8 cellular contexts compared by ENCODE assay signal in genomic region chr13:110913322-110913721, GRCh38. TPM values are rescaled to one million over a fixed set of nuclear protein-coding genes. Genes with fewer than 3 reads are reported as not detected.
DNase-seq lines count a peak whose midpoint lies in the region; ATAC-seq, FAIRE-seq and TF ChIP-seq lines count a peak whose summit lies in the region.

No MANE protein-coding gene starts in this region.

- intact Hi-C loops in pancreas (cut with DNase I) = no loop called here

- peaks cover 28 to 54% (median 43%) of the 10 kb centered on the region in 3 donors for H3K4me1 ChIP-seq in pancreas

- no peaks in the 10 kb centered on the region for H3K27me3 ChIP-seq in pancreas

- no peaks in the 10 kb centered on the region for H3K9me3 ChIP-seq in pancreas

- ATAC-seq in pancreas = no peak
- ATAC-seq in GM19452 (IDR thresholded peaks at IDR 0.05; ENCODE audit: unreplicated experiment) = no peak

- peak overlapping the region; percentile 69 to 97 (median 84) for H3K4me3 ChIP-seq in pancreas

- H3K36me3 ChIP-seq in pancreas = no peaks in the 10 kb centered on the region

- 1 to 2% methylated on average over 8 of the region's 8 CpGs for WGBS in pancreas, 2 donors

- peak overlapping the region; percentile 84 for H3K27ac ChIP-seq in epithelial cell of prostate
- H3K27ac ChIP-seq in pancreas = peak overlapping the region in 3 of 4 donors; percentile 99 to 100 (median 100)

- DNase-seq in NCI-H1105 treated with DMSO at 0.1 percent for 48 hours (lab: John Stamatoyannopoulos, UW) (peak; percentile 33), NCI-H1105 (lab: John Stamatoyannopoulos, UW) (no peak), OCI-M1 (lab: John Stamatoyannopoulos, UW) (peak; percentile 55), epithelial cell of prostate (ENCODE audit: low read depth, low spot score) (no peak), pancreas (peak in 1 of 6 donors; percentile 37), GM19240 (ENCODE audit: insufficient read length, low spot score) (no peak)
- no peak for DNase-seq in activated effector memory CD4-positive, alpha-beta T cell treated with anti-CD3 and anti-CD28 coated beads, Interleukin-2, amount 50 U/mL, for 16 hours

- TF ChIP-seq CTCF in pancreas (IDR thresholded peaks at IDR 0.05) = no peak

- FAIRE-seq in pancreas (lab: Jason Lieb, UNC) = no peak

RNA-seq across cellular contexts. Expression of gene ANKRD10, which starts 1.5 kb away (rescaled TPM):
- total RNA-seq in pancreas = 100 to 1,000 TPM in 1 of 6 donors, 10 to 100 TPM in 5; 37.6 to 122 (median 59.3) TPM
- 100 to 1,000 TPM in 1 of 2 donors, 10 to 100 TPM in 1; 95.3 to 138 TPM for polyA plus RNA-seq in pancreas

Comparison
In these comparisons a context has a peak if more than half of its experiments do, and no peak if none do; other contexts are left out.
1. DNase-seq: peak in NCI-H1105 treated with DMSO at 0.1 percent for 48 hours (single experiment) and OCI-M1 (single experiment); none in NCI-H1105 (single experiment), epithelial cell of prostate (single experiment), GM19240 (single experiment) and activated effector memory CD4-positive, alpha-beta T cell treated with anti-CD3 and anti-CD28 coated beads, Interleukin-2, amount 50 U/mL, for 16 hours (single experiment).